In the genomic region with DNA sequence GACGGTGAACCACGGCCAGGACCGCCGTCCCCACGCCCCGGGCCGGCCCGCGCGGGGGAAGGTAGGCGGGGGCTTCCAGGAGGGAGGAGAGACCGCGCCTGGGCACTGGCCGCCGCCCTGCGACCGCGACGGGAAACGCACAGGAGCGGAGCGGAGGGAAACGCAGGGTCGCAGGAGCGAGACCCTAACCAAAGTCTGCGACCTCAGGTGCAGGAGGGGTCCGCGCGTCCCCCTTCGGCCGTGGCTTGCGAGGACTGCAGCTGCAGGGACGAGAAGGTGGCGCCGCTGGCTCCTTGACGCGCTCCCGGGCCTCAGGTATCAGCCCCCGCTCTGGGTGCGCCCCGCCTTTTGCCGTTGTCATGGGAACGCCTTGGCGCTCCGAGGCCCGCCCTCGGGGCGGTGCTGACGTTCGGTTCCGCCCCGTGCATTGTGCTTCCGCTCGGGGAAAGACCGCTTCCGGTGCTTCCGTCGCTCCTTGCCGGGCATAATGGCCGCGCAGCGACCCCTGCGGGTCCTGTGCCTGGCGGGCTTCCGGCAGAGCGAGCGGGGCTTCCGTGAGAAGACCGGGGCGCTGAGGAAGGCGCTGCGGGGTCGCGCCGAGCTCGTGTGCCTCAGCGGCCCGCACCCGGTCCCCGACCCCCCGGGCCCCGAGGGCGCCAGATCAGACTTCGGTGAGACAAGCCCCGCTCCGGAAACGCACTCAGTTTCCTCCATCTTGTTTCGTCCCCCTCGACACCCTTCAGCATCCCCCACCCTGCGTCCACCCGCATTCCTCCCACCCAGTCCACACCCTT, we compare ENCODE assay signal across 8 cellular contexts. TPM values are rescaled to one million over a fixed set of nuclear protein-coding genes. Genes with fewer than 3 reads are reported as not detected.
DNase-seq lines count a peak whose midpoint lies in the region; ATAC-seq and TF ChIP-seq lines count a peak whose summit lies in the region.

A gene (plus strand): TSS at position 462 of the 794 bp plus-strand sequence. CDS start 26 bp downstream, at position 488.

- H3K79me2 ChIP-seq in PC-3 (ENCODE audit: low read length), result peaks cover 15% of the 10 kb centered on the region

- H3K9me1 ChIP-seq in IMR-90 (ENCODE audit: insufficient read depth, low read length), result peaks cover 22% of the 10 kb centered on the region

- peak; percentile 58 for TF ChIP-seq RAD21 in IMR-90 (IDR thresholded peaks at IDR 0.05; ENCODE audit: low read length)

- POLR2A ChIA-PET in IMR-90 (lab: Charles Lee; ENCODE audit: unreplicated experiment) (no interaction called here), PC-3 (lab: Charles Lee; ENCODE audit: unreplicated experiment) (no interaction called here)

- peak; percentile 86 for TF ChIP-seq POLR2A in IMR-90 (IDR thresholded peaks at IDR 0.05; ENCODE audit: low read depth, low read length)

- H3K56ac ChIP-seq in IMR-90 (ENCODE audit: extremely low read depth, insufficient read depth, low read length), result peak within 1 kb of the TSS; percentile 92

- ATAC-seq in GM21515 (IDR thresholded peaks at IDR 0.05; ENCODE audit: unreplicated experiment) (peak; percentile 76), IMR-90 (ENCODE audit: low read depth) (peak; percentile 85), PC-3 (peak; percentile 84)

- H2BK5ac ChIP-seq in IMR-90 (ENCODE audit: low read depth, low read length, poor library complexity, severe bottlenecking), result peak within 1 kb of the TSS; percentile 86

- H3F3A ChIP-seq in PC-3 (ENCODE audit: low read length, unreplicated experiment), result peaks cover 4% of the 10 kb centered on the region

- peak within 1 kb of the TSS; percentile 95 for H4K91ac ChIP-seq in IMR-90 (ENCODE audit: insufficient read depth, low read depth, low read length)

- H4K5ac ChIP-seq in IMR-90 (ENCODE audit: low read depth, low read length), result peak within 1 kb of the TSS; percentile 96

- H3K4me3 ChIP-seq in IMR-90 (ENCODE audit: insufficient read depth, low read depth, low read length) (peak within 1 kb of the TSS; percentile 74), PC-3 (ENCODE audit: low read length) (peak within 1 kb of the TSS; percentile 90), epithelial cell of proximal tubule (ENCODE audit: low read depth, low read length) (peak within 1 kb of the TSS; percentile 74), mucosa of stomach (ENCODE audit: low read length) (peak within 1 kb of the TSS; percentile 95)

- H3K9me2 ChIP-seq in PC-3 (replicated peaks; ENCODE audit: low read length), result no peaks in the 10 kb centered on the region

- H3K18ac ChIP-seq in IMR-90 (ENCODE audit: low read depth, low read length), result peak within 1 kb of the TSS; percentile 80

- DNase-seq in DMS114 treated with DMSO at 0.1 percent for 48 hours (lab: John Stamatoyannopoulos, UW; ENCODE audit: unreplicated experiment), result peak; percentile 89
- DNase-seq in IMR-90, result peak; percentile 92
- DNase-seq in PC-3, result peak; percentile 95
- peak; percentile 97 for DNase-seq in activated T-cell treated with anti-CD3 and anti-CD28 coated beads for 48 hours (ENCODE audit: low read depth)
- DNase-seq in epithelial cell of proximal tubule (ENCODE audit: low read depth), result no peak
- peak; percentile 95 for DNase-seq in stimulated activated CD8-positive, alpha-beta memory T cell treated with anti-CD3 and anti-CD28 coated beads, Interleukin-7, amount 100 ng/mL, for 24 hours (ENCODE audit: low read depth)

- H3K27ac ChIP-seq in IMR-90 (ENCODE audit: insufficient read depth, low read length), result peak within 1 kb of the TSS; percentile 94
- H3K27ac ChIP-seq in PC-3 (ENCODE audit: low read length), result peak within 1 kb of the TSS; percentile 55

- peak within 1 kb of the TSS; percentile 13; the same call in 1 of the 2 replicates for H2BK20ac ChIP-seq in IMR-90 (ENCODE audit: low read depth, low read length)

- H3K36me3 ChIP-seq in IMR-90 (ENCODE audit: control insufficient read depth, insufficient read depth, low read length) (peaks cover 38% of the 10 kb centered on the region), PC-3 (ENCODE audit: low read depth, low read length) (peaks cover 8% of the 10 kb centered on the region; the same call in 1 of the 2 replicates), mucosa of stomach (ENCODE audit: control insufficient read depth, insufficient read depth, low read length) (peaks cover 2% of the 10 kb centered on the region)

- H2AK9ac ChIP-seq in IMR-90 (replicated peaks; ENCODE audit: low read depth, low read length, poor library complexity), result peak within 1 kb of the TSS; percentile 97

- H3K4me2 ChIP-seq in IMR-90 (ENCODE audit: low read depth, low read length) (peak within 1 kb of the TSS; percentile 94), PC-3 (ENCODE audit: low read length) (peak within 1 kb of the TSS; percentile 99)

- peaks cover 22 to 40% of the 10 kb centered on the region in 2 experiments for H3K79me1 ChIP-seq in IMR-90 (ENCODE audit: low read depth in 1 of 2, low read length in 2 of 2)

- in situ Hi-C loops in IMR-90 (cut with MboI; ENCODE audit: low sequenced_read_pairs), result loop anchor here (25.0 kb wide), 1 partner anchor 329 kb away; a partner anchor contains a TSS

- intact Hi-C loops in IMR-90 (cut with micrococcal nuclease), result loop anchor here (5.0 kb wide), 1 partner anchor 324 kb away; no protein-coding TSS in a partner anchor
- intact Hi-C loops in PC-3 (cut with micrococcal nuclease), result no loop called here

- H2BK120ac ChIP-seq in IMR-90 (ENCODE audit: low read depth, low read length), result peak within 1 kb of the TSS; percentile 78

- H3K4me1 ChIP-seq in IMR-90 (ENCODE audit: control insufficient read depth, insufficient read depth, low read length) (peaks cover 22% of the 10 kb centered on the region), PC-3 (ENCODE audit: insufficient read depth, low read length) (peaks cover 25% of the 10 kb centered on the region), mucosa of stomach (ENCODE audit: control insufficient read depth, insufficient read depth, low read length) (peaks cover 17% of the 10 kb centered on the region)

- peaks cover 11% of the 10 kb centered on the region; the same call in 1 of the 2 replicates for H4K20me1 ChIP-seq in IMR-90 (ENCODE audit: insufficient read depth, low read length)
- no peaks in the 10 kb centered on the region for H4K20me1 ChIP-seq in PC-3 (ENCODE audit: low read length)

- CTCF ChIA-PET in IMR-90 (lab: Yijun Ruan, JAX), result no interaction called here
- CTCF ChIA-PET in PC-3 (lab: Charles Lee), result no interaction called here

- dilution Hi-C loops in IMR-90 (cut with HindIII; ENCODE audit: low sequenced_read_pairs, unreplicated experiment), result no loop called here

- H3K9me3 ChIP-seq in IMR-90 (ENCODE audit: control insufficient read depth, insufficient read depth, low read length) (no peaks in the 10 kb centered on the region), PC-3 (ENCODE audit: low read length) (no peaks in the 10 kb centered on the region), mucosa of stomach (ENCODE audit: control insufficient read depth, low read length) (no peaks in the 10 kb centered on the region)

- peak within 1 kb of the TSS; percentile 99 for H2AK5ac ChIP-seq in IMR-90 (ENCODE audit: low read depth, low read length)

- H2AFZ ChIP-seq in IMR-90 (replicated peaks; ENCODE audit: low read length, poor library complexity) (peak within 1 kb of the TSS; percentile 96), PC-3 (ENCODE audit: low read length) (peak within 1 kb of the TSS; percentile 79)

- TF ChIP-seq CTCF in IMR-90 (conservative IDR thresholded peaks at IDR 0.05; ENCODE audit: low read depth, low read length) (peak; percentile 71), PC-3 (conservative IDR thresholded peaks at IDR 0.05; ENCODE audit: low read depth, low read length) (peak; percentile 38), epithelial cell of proximal tubule (conservative IDR thresholded peaks at IDR 0.05; ENCODE audit: low read depth, low read length) (peak; percentile 59)

- WGBS in IMR-90 (ENCODE audit: extremely low coverage in 2 of 2, insufficient read length in 1 of 2), 2 experiments, result 0% methylated on average over 67 of the region's 91 CpGs; no CpG with 5 or more reads in 1 of the 2 experiments

- peak within 1 kb of the TSS; percentile 2; the same call in 1 of the 3 replicates for H2BK15ac ChIP-seq in IMR-90 (ENCODE audit: low read depth, low read length)

- H4K8ac ChIP-seq in IMR-90 (ENCODE audit: low read depth in 2 of 2, low read length in 2 of 2), result peak within 1 kb of the TSS; percentile 90 to 99

- BruUV-seq in IMR-90 (replicated peaks; lab: Mats Ljungman, UMichigan) (no TSS peak), PC-3 (replicated peaks; lab: Mats Ljungman, UMichigan) (no TSS peak)

- H3K23ac ChIP-seq in IMR-90 (ENCODE audit: low read depth, low read length), result peak within 1 kb of the TSS; percentile 99

- peak within 1 kb of the TSS; percentile 100 for H3K14ac ChIP-seq in IMR-90 (replicated peaks; ENCODE audit: low read depth, low read length)

- H3K27me3 ChIP-seq in IMR-90 (ENCODE audit: control insufficient read depth, insufficient read depth, low read length) (no peaks in the 10 kb centered on the region), PC-3 (ENCODE audit: low read length) (no peaks in the 10 kb centered on the region), mucosa of stomach (ENCODE audit: control insufficient read depth, insufficient read depth, low read length) (no peaks in the 10 kb centered on the region)

- H3K4ac ChIP-seq in IMR-90 (ENCODE audit: low read depth, low read length), result peak within 1 kb of the TSS; percentile 99

- peak within 1 kb of the TSS; percentile 95 for H3K9ac ChIP-seq in IMR-90 (ENCODE audit: low read depth, low read length)
- peak within 1 kb of the TSS; percentile 92 for H3K9ac ChIP-seq in PC-3 (ENCODE audit: low read length)
- peak within 1 kb of the TSS; percentile 86 for H3K9ac ChIP-seq in mucosa of stomach (ENCODE audit: low read length)

TF ChIP-seq in IMR-90, 13 proteins besides CTCF, POLR2A, EP300 and RAD21:
- TF ChIP-seq SMC3 (IDR thresholded peaks at IDR 0.05; ENCODE audit: low read depth, low read length) (peak; percentile 41; the same call in 1 of the 2 replicates), MAZ (IDR thresholded peaks at IDR 0.05; ENCODE audit: borderline replicate concordance, low read depth, low read length) (peak; percentile 83; the same call in 1 of the 2 replicates), CHD1 (IDR thresholded peaks at IDR 0.05; ENCODE audit: low read depth, low read length) (no peak), BHLHE40 (IDR thresholded peaks at IDR 0.05; ENCODE audit: low read depth, low read length) (no peak), NFE2L2 (IDR thresholded peaks at IDR 0.05; ENCODE audit: low read depth, low read length) (no peak)
TF ChIP-seq in IMR-90: peak in this region for 2.

RNA-seq across cellular contexts. Expression of the gene that starts here (rescaled TPM):
- total RNA-seq in IMR-90 (2012; rRNA removed) (38.7 and 42.2 TPM in 2 replicates), PC-3 (2014; rRNA removed) (45.7 and 58.6 TPM in 2 replicates), epithelial cell of proximal tubule (55.4 and 60.9 TPM in 2 replicates)
- polyA plus RNA-seq in IMR-90 (2012; rRNA removed), result 46.9 and 52.6 TPM in 2 replicates
- 40.4 and 50.0 TPM in 2 replicates for polyA plus RNA-seq in IMR-90 (2012; cell fraction: cytosol; rRNA removed)
- 23.2 and 26.2 TPM in 2 replicates for polyA plus RNA-seq in IMR-90 (2012; cell fraction: nucleus; rRNA removed; ENCODE audit: low replicate concordance)
